Comparison of ENCODE assay signal across 1 cellular context in genomic region chr16:49287572-49287971, GRCh38.
TF ChIP-seq lines count a peak whose summit lies in the region.

No MANE protein-coding gene starts in this region.

TF ChIP-seq in GM23338, 12 proteins besides CTCF, POLR2A, EP300 and RAD21 (continued from another document):
- TF ChIP-seq ZNF462 (CRISPR knock-in tag; IDR thresholded peaks at IDR 0.05) (no peak), REST (IDR thresholded peaks at IDR 0.05; ENCODE audit: unreplicated experiment) (no peak), EZH2phosphoT487 (IDR thresholded peaks at IDR 0.05; ENCODE audit: unreplicated experiment) (no peak), EZH2 (IDR thresholded peaks at IDR 0.05; ENCODE audit: low read depth, unreplicated experiment) (no peak), POLR2AphosphoS5 (IDR thresholded peaks at IDR 0.05; ENCODE audit: low read depth) (no peak), NANOG (IDR thresholded peaks at IDR 0.05; ENCODE audit: borderline replicate concordance) (no peak)
